In the genomic region with DNA sequence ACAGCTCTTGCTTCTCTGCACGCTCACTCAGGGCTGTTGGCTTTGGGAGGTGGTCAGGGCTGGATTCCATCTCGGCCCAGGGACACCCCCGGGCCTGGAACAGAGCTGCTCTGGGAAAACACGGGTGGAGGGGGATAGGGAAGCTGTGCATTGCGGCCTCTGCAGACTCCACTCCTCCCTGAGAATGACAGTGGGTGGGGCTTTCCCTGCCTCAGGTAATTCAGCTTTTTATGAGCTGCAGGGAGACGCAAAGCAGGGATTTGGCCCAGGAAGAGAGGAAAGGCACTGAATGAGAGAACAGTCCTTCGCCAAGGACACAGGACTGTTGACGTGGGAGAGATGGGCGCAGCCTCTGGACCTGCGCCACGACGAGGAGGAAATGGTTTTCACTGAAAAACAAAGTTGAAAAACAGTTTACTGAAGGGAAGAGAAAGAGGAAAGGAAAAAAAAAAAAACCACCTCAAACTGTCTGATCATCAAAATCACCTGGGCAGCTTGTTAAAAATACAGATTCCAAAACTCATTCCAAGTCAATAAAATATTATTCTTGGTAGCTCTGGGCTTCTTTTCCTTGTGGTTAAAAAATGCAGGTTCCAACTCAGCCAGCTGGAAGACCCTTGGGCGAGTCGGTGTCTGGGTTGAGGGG, we compare ENCODE assay signal across 11 cellular contexts.
A peak's percentile ranks its signal among the peaks of the same experiment; 100 is the strongest.
DNase-seq lines count a peak whose midpoint lies in the region; ATAC-seq, FAIRE-seq and TF ChIP-seq lines count a peak whose summit lies in the region.
"Had no signal": no experiment of that assay in that cellular context is flagged by ENCODE, and none has a peak within 500 bp of the region (broad histone marks: within the 10 kb centered on the region; RNA-seq: fewer than 3 reads in every experiment).

No MANE protein-coding gene starts in this region.

- peak overlapping the region; percentile 49 for H3K9ac ChIP-seq in adipocyte (ENCODE audit: low read length)

- intact Hi-C loops in left cardiac atrium (cut with DNase I): no loop called here

- CTCF ChIA-PET in A549 (lab: Yijun Ruan, JAX): interaction anchor here (0.6 to 1.8 kb wide), 6 partner anchors 45 to 197 kb away, joined by 3 to 8 read pairs (median 4); no protein-coding TSS in a partner anchor

- POLR2A ChIA-PET in A549 (lab: Yijun Ruan, JAX): interaction anchor here (1.4 kb wide), 1 partner anchor 50 kb away, joined by 4 read pairs; no protein-coding TSS in a partner anchor

- H3K27ac ChIP-seq in A549: peak overlapping the region; percentile 44 to 55

- FAIRE-seq in A549 (lab: Jason Lieb, UNC): no peak
- FAIRE-seq: islet of Langerhans had no signal

- 55% methylated on average over 14 of the region's 14 CpGs for WGBS in A549 (ENCODE audit: missing lambda C conversion rate)

- no peak for TF ChIP-seq POLR2A in A549 (IDR thresholded peaks at IDR 0.05; ENCODE audit: low read length)

- H3K4me2 ChIP-seq in A549: peak overlapping the region; percentile 6; the same call in 2 of the 3 replicates

- TF ChIP-seq CTCF in A549 (IDR thresholded peaks at IDR 0.05) (no peak), omental fat pad (IDR thresholded peaks at IDR 0.05) (no peak), GM13976 (IDR thresholded peaks at IDR 0.05; ENCODE audit: borderline replicate concordance, control extremely low read depth, extremely low read depth, insufficient read depth, missing control alignments) (no peak)

- ATAC-seq in A549: peak in 1 of 2 experiments; percentile 32; a peak in 3 of 6 replicates
- ATAC-seq in left cardiac atrium: peak; percentile 78 to 80
- peak; percentile 42 for ATAC-seq in omental fat pad (ENCODE audit: low FRiP score)

- H3K9me3 ChIP-seq in A549 (no peaks in the 10 kb centered on the region), adipocyte (ENCODE audit: control insufficient read depth, low read length) (no peaks in the 10 kb centered on the region)

- TF ChIP-seq EP300 in A549 (IDR thresholded peaks at IDR 0.05): no peak

- H3K36me3 ChIP-seq in adipocyte (ENCODE audit: control insufficient read depth, insufficient read depth, low read length, severe bottlenecking): no peaks in the 10 kb centered on the region

- H3K4me1 ChIP-seq in A549 (peaks cover 10% of the 10 kb centered on the region; the same call in 2 of the 3 replicates), adipocyte (ENCODE audit: control insufficient read depth, insufficient read depth, low read length) (peaks cover 10% of the 10 kb centered on the region)

- no peaks in the 10 kb centered on the region for H3K27me3 ChIP-seq in adipocyte (replicated peaks; ENCODE audit: control insufficient read depth, insufficient read depth, low read length)

- no peak for TF ChIP-seq RAD21 in A549 (conservative IDR thresholded peaks at IDR 0.05 in 1 of 2, IDR thresholded peaks at IDR 0.05 in 1 of 2)

- DNase-seq in A549 (ENCODE audit: low read depth in 1 of 2, low spot score in 1 of 2) (peak in 1 of 2 experiments; percentile 68), adipocyte (ENCODE audit: low read depth) (no peak), left cardiac atrium (peak; percentile 71), omental fat pad (ENCODE audit: low spot score) (no peak), superior temporal gyrus (ENCODE audit: extremely low spot score) (no peak), amniotic stem cell (lab: John Stamatoyannopoulos, UW) (no peak), SHP77 treated with DMSO at 0.1 percent for 48 hours (lab: John Stamatoyannopoulos, UW) (no peak), GM13976 (ENCODE audit: low spot score) (no peak)
- DNase-seq: activated T-cell treated with anti-CD3 and anti-CD28 coated beads, Interleukin-2, amount 50 U/mL, for 1 hour; stimulated activated CD4-positive, alpha-beta T cell treated with anti-CD3 and anti-CD28 coated beads, Interleukin-2, amount 100 ng/mL, for 24 hours had no signal

- in situ Hi-C loops in GM13976 (cut with MboI; ENCODE audit: low sequenced_read_pairs, unreplicated experiment): no loop called here

- no peak overlapping the region for H3K4me3 ChIP-seq in A549
- no peak overlapping the region for H3K4me3 ChIP-seq in adipocyte (ENCODE audit: low read length)

TF ChIP-seq in A549, 52 proteins besides CTCF, POLR2A, EP300 and RAD21:
- TF ChIP-seq MAFK (IDR thresholded peaks at IDR 0.05; ENCODE audit: partially characterized antibody): peak; percentile 70
- TF ChIP-seq, protein P1, sequence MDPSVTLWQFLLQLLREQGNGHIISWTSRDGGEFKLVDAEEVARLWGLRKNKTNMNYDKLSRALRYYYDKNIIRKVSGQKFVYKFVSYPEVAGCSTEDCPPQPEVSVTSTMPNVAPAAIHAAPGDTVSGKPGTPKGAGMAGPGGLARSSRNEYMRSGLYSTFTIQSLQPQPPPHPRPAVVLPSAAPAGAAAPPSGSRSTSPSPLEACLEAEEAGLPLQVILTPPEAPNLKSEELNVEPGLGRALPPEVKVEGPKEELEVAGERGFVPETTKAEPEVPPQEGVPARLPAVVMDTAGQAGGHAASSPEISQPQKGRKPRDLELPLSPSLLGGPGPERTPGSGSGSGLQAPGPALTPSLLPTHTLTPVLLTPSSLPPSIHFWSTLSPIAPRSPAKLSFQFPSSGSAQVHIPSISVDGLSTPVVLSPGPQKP (IDR thresholded peaks at IDR 0.05; ENCODE audit: low read depth, low read length): no peak
- no peak for TF ChIP-seq KDM5A (IDR thresholded peaks at IDR 0.05)
